Comparison of ENCODE assay signal across 1 cellular context in the genomic region with DNA sequence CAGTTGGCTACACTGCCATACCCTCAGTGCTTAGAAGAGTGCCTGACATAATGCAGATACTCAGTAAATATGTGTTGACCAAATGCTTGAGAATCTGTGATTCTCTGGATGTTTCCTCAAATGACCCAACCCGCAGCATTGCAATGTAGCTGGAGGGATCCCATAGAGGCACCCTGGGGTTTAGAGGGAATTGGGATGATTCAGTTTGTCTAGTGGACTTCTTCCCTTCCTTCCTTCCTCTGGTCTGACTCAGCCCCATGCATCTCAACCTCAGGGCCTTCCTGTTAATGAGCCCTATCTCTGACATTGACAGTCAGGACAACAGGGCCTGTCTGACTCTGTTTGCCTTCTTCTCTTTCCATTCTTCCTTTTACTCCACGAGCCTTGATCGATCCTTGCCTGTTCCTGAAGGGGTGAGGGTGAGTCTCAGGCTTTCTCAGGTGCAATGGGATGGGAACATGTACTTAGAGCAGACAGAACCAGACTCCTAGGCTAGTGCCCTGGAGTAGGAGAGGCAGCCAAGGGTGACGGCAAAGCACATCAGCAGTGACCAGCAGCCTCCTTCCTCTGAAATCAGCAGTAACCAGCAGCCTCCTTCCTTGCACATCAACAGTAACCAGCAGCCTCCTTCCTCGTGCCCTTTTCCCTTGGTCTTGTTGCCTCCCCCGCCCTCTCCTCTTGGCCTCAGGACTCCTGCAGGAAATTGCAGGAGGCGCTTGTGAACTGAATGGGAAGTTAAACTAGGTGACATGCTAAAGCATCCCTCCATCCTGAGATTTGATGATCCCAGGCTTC.
TF ChIP-seq lines count a peak whose summit lies in the region.

No MANE protein-coding gene starts in this region.

TF ChIP-seq in HEK293T, 16 proteins besides CTCF, POLR2A, EP300 and RAD21 (continued from another document):
- TF ChIP-seq HDGF (IDR thresholded peaks at IDR 0.05; ENCODE audit: borderline replicate concordance): no peak
